Comparison of ENCODE assay signal across 19 cellular contexts in the genomic region with DNA sequence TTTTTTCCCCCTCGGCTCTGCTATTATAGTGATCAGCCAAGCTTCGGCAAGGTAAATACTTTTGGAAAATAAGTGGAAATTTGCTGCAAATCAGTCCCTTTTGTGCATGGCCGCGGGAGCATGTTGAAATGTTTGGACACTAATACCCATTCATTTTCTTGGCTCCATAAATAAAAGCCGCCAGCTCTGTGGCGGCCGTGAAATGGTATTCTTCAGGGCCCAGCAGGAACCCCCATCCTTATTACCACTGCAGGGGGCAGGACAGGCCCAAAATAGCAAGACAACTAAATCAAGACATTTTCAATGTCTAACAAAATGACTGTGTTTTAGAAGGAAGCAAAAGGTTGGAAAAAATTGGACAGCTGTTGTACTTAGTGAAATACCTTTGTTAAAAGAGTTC.
"Had no signal": no experiment of that assay in that cellular context is flagged by ENCODE, and none has a peak within 500 bp of the region (broad histone marks: within the 10 kb centered on the region; RNA-seq: fewer than 3 reads in every experiment).

No MANE protein-coding gene starts in this region.

- H3K9me3 ChIP-seq: heart left ventricle, pancreas, tibial artery, upper lobe of right lung, vagina had no signal

- H3K4me3 ChIP-seq: dorsolateral prefrontal cortex, heart left ventricle, pancreas, tibial artery, upper lobe of right lung, vagina had no signal

- H3K27ac ChIP-seq: dorsolateral prefrontal cortex, heart left ventricle, pancreas, tibial artery, upper lobe of right lung, vagina had no signal

- H3K36me3 ChIP-seq: heart left ventricle, pancreas, tibial artery, upper lobe of right lung, vagina had no signal

- H3K27ac Mint-ChIP-seq: naive B cell, progenitor cell of endocrine pancreas had no signal

- H3K27me3 Mint-ChIP-seq: naive B cell had no signal

- H3K4me3 Mint-ChIP-seq: naive B cell had no signal

- H3K4me1 ChIP-seq: heart left ventricle, pancreas, tibial artery, upper lobe of right lung had no signal

- DNase-seq: cortex of kidney; dorsolateral prefrontal cortex; effector memory CD4-positive, alpha-beta T cell; heart left ventricle; hippocampal formation; kidney glomerular epithelial cell; mesendoderm; naive B cell; occipital lobe; pancreas; right cardiac atrium; small intestine; stimulated activated CD4-positive, alpha-beta T cell treated with anti-CD3 and anti-CD28 coated beads, Interleukin-12 subunit alpha, Interleukin-12 subunit beta, amount 100 ng/mL, for 4 hours; stimulated activated naive CD4-positive, alpha-beta T cell treated with Interleukin-2 at 50 U/mL for 16 hours; tibial artery; upper lobe of right lung had no signal

- H3K27me3 ChIP-seq: pancreas, tibial artery, upper lobe of right lung, vagina had no signal

- H3K4me1 Mint-ChIP-seq: naive B cell had no signal

- H3K36me3 Mint-ChIP-seq: naive B cell had no signal

- ATAC-seq: esophagus mucosa, heart left ventricle, pancreas, right cardiac atrium, upper lobe of right lung had no signal
